ENCODE assay signal across 1 cellular context in genomic region chr6:125983246-125983945, GRCh38.
TF ChIP-seq lines count a peak whose summit lies in the region.

No MANE protein-coding gene starts in this region.

TF ChIP-seq in K562, 482 proteins besides CTCF, POLR2A, EP300 and RAD21 (continued from another document):
- TF ChIP-seq ZBTB5 (IDR thresholded peaks at IDR 0.05) (no peak), KLF6 (CRISPR knock-in tag; IDR thresholded peaks at IDR 0.05; ENCODE audit: borderline replicate concordance) (no peak), ZNF143 (CRISPR knock-in tag; IDR thresholded peaks at IDR 0.05) (no peak), ZNF830 (CRISPR knock-in tag; IDR thresholded peaks at IDR 0.05) (no peak), MAFG (tag; conservative IDR thresholded peaks at IDR 0.05) (peak; percentile 67; the same call in 1 of the 2 replicates), NFE2 (IDR thresholded peaks at IDR 0.05; ENCODE audit: low read depth) (peak; percentile 78), ZNF316 (IDR thresholded peaks at IDR 0.05) (peak; percentile 67), FUS (optimal IDR thresholded peaks at IDR 0.05; ENCODE audit: low read depth, low read length) (no peak), FOXP4 (CRISPR knock-in tag; IDR thresholded peaks at IDR 0.05; ENCODE audit: borderline replicate concordance) (no peak), NONO (IDR thresholded peaks at IDR 0.05; ENCODE audit: low read depth in 2 of 2, low read length in 1 of 2) (no peak), NFIC (IDR thresholded peaks at IDR 0.05) (no peak), CGGBP1 (CRISPR knock-in tag; IDR thresholded peaks at IDR 0.05) (no peak), FOSL1 (tag; conservative IDR thresholded peaks at IDR 0.05) (peak; percentile 44; the same call in 1 of the 2 replicates), MAFK (IDR thresholded peaks at IDR 0.05; ENCODE audit: low read length) (peak; percentile 47; the same call in 1 of the 2 replicates), MAFF (IDR thresholded peaks at IDR 0.05; ENCODE audit: low read length) (peak; percentile 59; the same call in 1 of the 2 replicates), ZFP1 (CRISPR knock-in tag; IDR thresholded peaks at IDR 0.05) (no peak), JUND (IDR thresholded peaks at IDR 0.05; ENCODE audit: borderline replicate concordance, low read depth, low read length) (peak; percentile 39; the same call in 1 of the 2 replicates), JUND (tag; IDR thresholded peaks at IDR 0.05; ENCODE audit: borderline replicate concordance, low read depth, low read length) (no peak), ZNF280B (CRISPR knock-in tag; IDR thresholded peaks at IDR 0.05) (no peak), ARID1B (IDR thresholded peaks at IDR 0.05) (0 out of 2 replicates have a peak, but pooled peaks have one; percentile 17), C11orf30 (IDR thresholded peaks at IDR 0.05; ENCODE audit: low read depth) (peak; percentile 75)
